Comparison of ENCODE assay signal across 18 cellular contexts in genomic region chr10:17335065-17335464, GRCh38.
DNase-seq lines count a peak whose midpoint lies in the region; ATAC-seq and TF ChIP-seq lines count a peak whose summit lies in the region.
"Had no signal": no experiment of that assay in that cellular context is flagged by ENCODE, and none has a peak within 500 bp of the region (broad histone marks: within the 10 kb centered on the region; RNA-seq: fewer than 3 reads in every experiment).

No MANE protein-coding gene starts in this region.

- TF ChIP-seq CTCF in AG09319 (IDR thresholded peaks at IDR 0.05; ENCODE audit: low read depth, low read length) (no peak), choroid plexus epithelial cell (conservative IDR thresholded peaks at IDR 0.05; ENCODE audit: low read depth, low read length) (no peak), brain microvascular endothelial cell (IDR thresholded peaks at IDR 0.05; ENCODE audit: low read depth, low read length, missing control alignments) (no peak), heart right ventricle (IDR thresholded peaks at IDR 0.05) (no peak)

- H3K4me3 ChIP-seq in choroid plexus epithelial cell (ENCODE audit: low read depth, low read length) (no peak overlapping the region), brain microvascular endothelial cell (ENCODE audit: low read depth, low read length) (no peak overlapping the region), heart right ventricle (no peak overlapping the region)
- H3K4me3 ChIP-seq: BLaER1, colonic mucosa had no signal

- H3K9me3 ChIP-seq in heart right ventricle, result peaks cover 0 to 4% (median 0%) of the 10 kb centered on the region in 11 donors
- H3K9me3 ChIP-seq: colonic mucosa had no signal

- H3K36me3 ChIP-seq in brain microvascular endothelial cell (replicated peaks), result no peaks in the 10 kb centered on the region
- H3K36me3 ChIP-seq in heart right ventricle, result peaks cover 0 to 5% (median 0%) of the 10 kb centered on the region in 9 donors
- H3K36me3 ChIP-seq: BLaER1, colonic mucosa had no signal

- in situ Hi-C loops in brain microvascular endothelial cell (cut with HindIII; ENCODE audit: low pct_ligation_motif_present, low sequenced_read_pairs), result no loop called here

- H3K4me1 ChIP-seq in heart right ventricle, result no peaks in the 10 kb centered on the region
- H3K4me1 ChIP-seq: BLaER1, colonic mucosa had no signal

- H3K27me3 ChIP-seq in brain microvascular endothelial cell (replicated peaks), result no peaks in the 10 kb centered on the region
- no peaks in the 10 kb centered on the region for H3K27me3 ChIP-seq in heart right ventricle
- H3K27me3 ChIP-seq: BLaER1, colonic mucosa had no signal

- ATAC-seq in heart right ventricle, result no peak
- ATAC-seq: T-helper 17 cell had no signal

- DNase-seq in AG09319 (ENCODE audit: extremely low read depth, low read depth), result peak; percentile 12
- peak; percentile 38 for DNase-seq in NCI-H226
- peak; percentile 66 for DNase-seq in choroid plexus epithelial cell (ENCODE audit: low read depth)
- DNase-seq in kidney tubule cell (ENCODE audit: low spot score), result peak; percentile 69
- DNase-seq in CD1c-positive myeloid dendritic cell (ENCODE audit: extremely low spot score), result no peak
- no peak for DNase-seq in brain microvascular endothelial cell
- DNase-seq in DMS153 (lab: John Stamatoyannopoulos, UW), result no peak
- DNase-seq in heart right ventricle, result no peak
- DNase-seq: activated naive CD8-positive, alpha-beta T cell treated with anti-CD3 and anti-CD28 coated beads, Interleukin-2, amount 10 ng/mL, durations not matched to agents 7 days and 5 days; activated T-cell treated with anti-CD3 and anti-CD28 coated beads, Interleukin-2, amount 50 U/mL, for 24 hours; colonic mucosa; DMS79; immature natural killer cell; midbrain; NCI-H2081; NCI-H774; T-helper 17 cell had no signal

- WGBS in heart right ventricle, 2 donors, result 88 to 90% methylated on average over 2 of the region's 2 CpGs

- no peak overlapping the region for H3K27ac ChIP-seq in brain microvascular endothelial cell
- no peak overlapping the region for H3K27ac ChIP-seq in heart right ventricle
- H3K27ac ChIP-seq: BLaER1, colonic mucosa had no signal

- intact Hi-C loops in heart right ventricle (cut with DNase I), result no loop called here

Comparison
In these comparisons a context has a peak if more than half of its experiments do, and no peak if none do; other contexts are left out.
1. DNase-seq: peak in AG09319 (single experiment), NCI-H226 (single experiment), choroid plexus epithelial cell (single experiment) and kidney tubule cell (single experiment); none in CD1c-positive myeloid dendritic cell (single experiment), brain microvascular endothelial cell (single experiment), DMS153 (single experiment) and heart right ventricle (0 of 2).